In the genomic region with DNA sequence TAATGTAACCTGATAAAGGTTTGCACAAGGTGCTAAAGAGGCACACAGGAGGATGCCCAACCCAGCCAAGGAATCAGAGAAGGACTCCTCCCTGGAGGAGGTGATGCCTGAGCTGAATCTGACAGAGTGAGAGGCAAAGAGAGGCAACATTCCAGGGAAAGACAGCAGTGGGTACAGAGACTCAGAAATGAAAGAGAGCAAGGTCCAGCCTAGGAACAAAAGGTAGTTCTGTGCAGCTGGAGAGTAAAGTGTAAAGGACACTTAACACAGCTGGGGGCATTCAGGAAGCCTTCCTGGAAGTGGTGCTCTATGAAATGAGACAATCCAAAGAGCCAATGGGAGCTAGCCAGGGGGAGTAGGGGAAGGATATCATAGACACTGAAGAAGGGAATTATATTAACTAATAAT, we compare ENCODE assay signal across 23 cellular contexts.
"Had no signal": no experiment of that assay in that cellular context is flagged by ENCODE, and none has a peak within 500 bp of the region (broad histone marks: within the 10 kb centered on the region; RNA-seq: fewer than 3 reads in every experiment).

No MANE protein-coding gene starts in this region.

- H3K9me3 ChIP-seq: MG63, SJSA1 had no signal

- H3K36me3 ChIP-seq: MG63, SJSA1 had no signal

- H3K27me3 ChIP-seq: MG63, SJSA1 had no signal

- DNase-seq: Karpas-422, KG1, MG63, NCI-H1092, NCI-H1105 treated with DMSO at 0.1 percent for 48 hours, NCI-H1417 treated with DMSO at 0.1 percent for 48 hours, NCI-H146, NCI-H1694 treated with DMSO at 0.1 percent for 48 hours, NCI-H1930, NCI-H2081 treated with DMSO at 0.1 percent for 48 hours, NCI-H2171, NCI-H226, NCI-H446, NCI-H510A, NCI-H524 treated with DMSO at 0.1 percent for 48 hours, NCI-H82, Right ventricle myocardium superior, SIG-M5 had no signal

- H3K4me3 ChIP-seq: MG63, SJSA1, SK-N-MC had no signal

- H3K27ac ChIP-seq: HL-60, SJSA1, SK-N-MC had no signal

- FAIRE-seq: HTR-8/SVneo, RCC 7860 had no signal
